Comparison of ENCODE assay signal across 7 cellular contexts in genomic region chrX:19670854-19671620, GRCh38.
DNase-seq lines count a peak whose midpoint lies in the region; ATAC-seq and TF ChIP-seq lines count a peak whose summit lies in the region.

No MANE protein-coding gene starts in this region.

- peaks cover 30% of the 10 kb centered on the region for H3K4me1 ChIP-seq in HUES6 (ENCODE audit: control insufficient read depth, insufficient read depth, low read length)
- peaks cover 0 to 35% (median 3%) of the 10 kb centered on the region in 4 donors for H3K4me1 ChIP-seq in transverse colon

- TF ChIP-seq POLR2A in transverse colon (IDR thresholded peaks at IDR 0.05): peak; percentile 19

- DNase-seq in chondrocyte (ENCODE audit: low spot score): no peak
- peak; percentile 59 for DNase-seq in kidney epithelial cell (ENCODE audit: low read depth)
- DNase-seq in transverse colon: peak; percentile 69
- no peak for DNase-seq in NCI-H1092 treated with DMSO at 0.1 percent for 48 hours (lab: John Stamatoyannopoulos, UW)

- no peaks in the 10 kb centered on the region for H3K36me3 ChIP-seq in HUES6 (ENCODE audit: control insufficient read depth, insufficient read depth, low read length)
- H3K36me3 ChIP-seq in kidney epithelial cell (ENCODE audit: control insufficient read depth, insufficient read depth, low read length): no peaks in the 10 kb centered on the region
- no peaks in the 10 kb centered on the region for H3K36me3 ChIP-seq in transverse colon

- TF ChIP-seq CTCF in chondrocyte (IDR thresholded peaks at IDR 0.05): peak; percentile 34
- no peak for TF ChIP-seq CTCF in kidney epithelial cell (IDR thresholded peaks at IDR 0.05; ENCODE audit: insufficient read depth, low read length, poor library complexity, severe bottlenecking)
- no peak for TF ChIP-seq CTCF in transverse colon (IDR thresholded peaks at IDR 0.05)

- H3K27ac Mint-ChIP-seq in chondrocyte (ENCODE audit: unreplicated experiment): peak overlapping the region; percentile 94

- H3K27ac ChIP-seq in HUES6 (ENCODE audit: low read depth, low read length): peak overlapping the region; percentile 80
- H3K27ac ChIP-seq in transverse colon: peak overlapping the region; percentile 66 to 74 (median 69)

- WGBS in transverse colon (ENCODE audit: low coverage in 1 of 2), 2 donors: 36% methylated on average over 8 of the region's 8 CpGs; no CpG with 5 or more reads in 1 of the 2 donors

- peak overlapping the region; percentile 68 for H3K4me3 Mint-ChIP-seq in chondrocyte (ENCODE audit: unreplicated experiment)

- in situ Hi-C loops in transverse colon (cut with MboI; ENCODE audit: low pct_ligation_motif_present in 1 of 4, low pct_unique_long_range_greater_than_20kb in 1 of 4, low sequenced_read_pairs in 3 of 4): no loop called here

- H3K27me3 Mint-ChIP-seq in chondrocyte (ENCODE audit: low read depth): no peaks in the 10 kb centered on the region

- no peak overlapping the region for H3K9ac ChIP-seq in HUES6 (ENCODE audit: low read length)

- peaks cover 13% of the 10 kb centered on the region for H3K9me3 Mint-ChIP-seq in chondrocyte (ENCODE audit: low read depth)

- H3K4me1 Mint-ChIP-seq in chondrocyte (ENCODE audit: low read depth): peaks cover 68% of the 10 kb centered on the region

- ATAC-seq in HG03354 (IDR thresholded peaks at IDR 0.05; ENCODE audit: poor library complexity, severe bottlenecking, unreplicated experiment) (no peak), GM19023 (IDR thresholded peaks at IDR 0.05; ENCODE audit: unreplicated experiment) (no peak)

- intact Hi-C loops in transverse colon (cut with DNase I; ENCODE audit: low total_unique reads): no loop called here

- H3K27me3 ChIP-seq in HUES6 (ENCODE audit: control insufficient read depth, insufficient read depth, low read length) (no peaks in the 10 kb centered on the region), kidney epithelial cell (ENCODE audit: control insufficient read depth, insufficient read depth, low read length) (no peaks in the 10 kb centered on the region), transverse colon (no peaks in the 10 kb centered on the region)

- H3K36me3 Mint-ChIP-seq in chondrocyte (ENCODE audit: low read depth): no peaks in the 10 kb centered on the region

- H3K4me3 ChIP-seq in HUES6 (ENCODE audit: low read depth, low read length) (peak overlapping the region; percentile 21; the same call in 1 of the 2 replicates), kidney epithelial cell (ENCODE audit: low read depth, low read length) (peak overlapping the region; percentile 37), transverse colon (peak overlapping the region in 2 of 4 donors; percentile 5 to 32)

- TF ChIP-seq EP300 in transverse colon (IDR thresholded peaks at IDR 0.05; ENCODE audit: low read depth): no peak

- H3K9me3 ChIP-seq in HUES6 (ENCODE audit: control insufficient read depth, insufficient read depth, low read depth, low read length) (no peaks in the 10 kb centered on the region), transverse colon (no peaks in the 10 kb centered on the region)

Comparison
In these comparisons a context has a peak if more than half of its experiments do, and no peak if none do; other contexts are left out.
1. DNase-seq: peak in kidney epithelial cell (single experiment) and transverse colon (single experiment); none in chondrocyte (single experiment) and NCI-H1092 treated with DMSO at 0.1 percent for 48 hours (single experiment).